15 cellular contexts compared by ENCODE assay signal in genomic region chr3:133885241-133885711, GRCh38.
"Had no signal": no experiment of that assay in that cellular context is flagged by ENCODE, and none has a peak within 500 bp of the region (broad histone marks: within the 10 kb centered on the region; RNA-seq: fewer than 3 reads in every experiment).

No MANE protein-coding gene starts in this region.

- H3K4me3 ChIP-seq: upper lobe of left lung had no signal

- H3K9me3 Mint-ChIP-seq: activated naive CD4-positive, alpha-beta T cell treated with anti-CD3 and anti-CD28 coated beads, Interleukin-2, amount 50 U/mL, for 72 hours; memory B cell had no signal

- H3K36me3 ChIP-seq: upper lobe of left lung had no signal

- H3K4me1 ChIP-seq: upper lobe of left lung had no signal

- H3K4me1 Mint-ChIP-seq: nephron progenitor cell had no signal

- ATAC-seq: activated naive CD4-positive, alpha-beta T cell treated with anti-CD3 and anti-CD28 coated beads, Interleukin-2, amount 50 U/mL, for 72 hours; esophagus mucosa; left ventricle myocardium superior; stimulated activated naive CD8-positive, alpha-beta T cell treated with anti-CD3 and anti-CD28 coated beads, Interleukin-15, Interleukin-2, amounts not matched to agents 100 U/mL and 50 U/mL, for 24 hours had no signal

- FAIRE-seq: endothelial cell of umbilical vein had no signal

- H3K27ac ChIP-seq: upper lobe of left lung had no signal

- H3K36me3 Mint-ChIP-seq: activated naive CD4-positive, alpha-beta T cell treated with anti-CD3 and anti-CD28 coated beads, Interleukin-2, amount 50 U/mL, for 72 hours; memory B cell had no signal

- DNase-seq: caudate nucleus; effector memory CD4-positive, alpha-beta T cell; left ventricle myocardium superior; nephron progenitor cell; nucleus accumbens; posterior cingulate gyrus; stimulated activated CD4-positive, alpha-beta T cell treated with anti-CD3 and anti-CD28 coated beads, Interleukin-4, amount 100 ng/mL, for 4 hours; stimulated activated naive CD8-positive, alpha-beta T cell treated with anti-CD3 and anti-CD28 coated beads, Interleukin-15, Interleukin-2, amounts not matched to agents 100 U/mL and 50 U/mL, for 24 hours; T-helper 9 cell; upper lobe of left lung had no signal

- H3K27me3 ChIP-seq: upper lobe of left lung had no signal

- H3K9me3 ChIP-seq: upper lobe of left lung had no signal

- H3K4me3 Mint-ChIP-seq: brain, memory B cell, nephron progenitor cell had no signal

- H3K27me3 Mint-ChIP-seq: brain had no signal

- H3K27ac Mint-ChIP-seq: activated naive CD4-positive, alpha-beta T cell treated with anti-CD3 and anti-CD28 coated beads, Interleukin-2, amount 50 U/mL, for 72 hours; memory B cell; nephron progenitor cell had no signal
